Comparison of ENCODE assay signal across 27 cellular contexts in genomic region chr6:147378819-147379218, GRCh38.
"Had no signal": no experiment of that assay in that cellular context is flagged by ENCODE, and none has a peak within 500 bp of the region (broad histone marks: within the 10 kb centered on the region; RNA-seq: fewer than 3 reads in every experiment).

No MANE protein-coding gene starts in this region.

- H3K4me1 ChIP-seq: neural progenitor cell, parathyroid adenoma, psoas muscle, right lobe of liver, sigmoid colon, stomach, thyroid gland, tibial nerve, upper lobe of left lung, vagina had no signal

- H3K79me2 ChIP-seq: parathyroid adenoma had no signal

- H3K27me3 ChIP-seq: neural progenitor cell, ovary, right lobe of liver, sigmoid colon, stomach, thyroid gland, tibial nerve, upper lobe of left lung, vagina had no signal

- H3K4me1 Mint-ChIP-seq: nephron, neural progenitor cell had no signal

- H3K27ac Mint-ChIP-seq: nephron; neural progenitor cell; progenitor cell of endocrine pancreas; stimulated activated effector memory CD8-positive, alpha-beta T cell treated with anti-CD3 and anti-CD28 coated beads, Interleukin-12 subunit alpha, Interleukin-12 subunit beta, amount 100 ng/mL, for 72 hours; stimulated activated naive B cell treated with anti-CD40 and anti-IgM and Interleukin-4, amounts not matched to agents 10 μg/mL and 1 μg/mL and 100 μg/mL, for 72 hours; stimulated activated naive CD8-positive, alpha-beta T cell treated with anti-CD3 and anti-CD28 coated beads, Interleukin-15, Interleukin-2, amounts not matched to agents 100 ng/mL and 50 ng/mL, for 24 hours had no signal

- H3K9me3 Mint-ChIP-seq: stimulated activated effector memory CD8-positive, alpha-beta T cell treated with anti-CD3 and anti-CD28 coated beads, Interleukin-12 subunit alpha, Interleukin-12 subunit beta, amount 100 ng/mL, for 72 hours had no signal

- H3K36me3 ChIP-seq: ovary had no signal

- DNase-seq: occipital lobe; ovary; posterior cingulate gyrus; psoas muscle; right cardiac atrium; right lobe of liver; sigmoid colon; small intestine; stimulated activated CD4-positive, alpha-beta T cell treated with anti-CD3 and anti-CD28 coated beads, Interleukin-15, amount 100 ng/mL, for 24 hours; stimulated activated CD4-positive, alpha-beta T cell treated with anti-CD3 and anti-CD28 coated beads, Interleukin-2, amount 100 ng/mL, for 24 hours; stimulated activated CD4-positive, alpha-beta T cell treated with anti-CD3 and anti-CD28 coated beads, Interleukin-2, amount 100 ng/mL, for 48 hours; stimulated activated CD4-positive, alpha-beta T cell treated with anti-CD3 and anti-CD28 coated beads, Interleukin-4, amount 100 ng/mL, for 24 hours; stimulated activated naive B cell treated with anti-CD40 and anti-IgM and Interleukin-4, amounts not matched to agents 10 μg/mL and 1 μg/mL and 100 μg/mL, for 72 hours; stimulated activated naive CD4-positive, alpha-beta T cell treated with Interleukin-2 at 50 U/mL for 16 hours; stomach; thyroid gland; trophoblast cell; upper lobe of left lung had no signal

- H2AFZ ChIP-seq: neural progenitor cell, parathyroid adenoma had no signal

- H3K4me3 ChIP-seq: neural progenitor cell, ovary, psoas muscle, right lobe of liver, sigmoid colon, stomach, thoracic aorta, thyroid gland, tibial nerve, upper lobe of left lung, vagina had no signal

- H3K4me3 Mint-ChIP-seq: nephron; neural progenitor cell; stimulated activated effector memory CD8-positive, alpha-beta T cell treated with anti-CD3 and anti-CD28 coated beads, Interleukin-12 subunit alpha, Interleukin-12 subunit beta, amount 100 ng/mL, for 72 hours; stimulated activated naive B cell treated with anti-CD40 and anti-IgM and Interleukin-4, amounts not matched to agents 10 μg/mL and 1 μg/mL and 100 μg/mL, for 72 hours; stimulated activated naive CD8-positive, alpha-beta T cell treated with anti-CD3 and anti-CD28 coated beads, Interleukin-15, Interleukin-2, amounts not matched to agents 100 ng/mL and 50 ng/mL, for 24 hours had no signal

- H3K27ac ChIP-seq: neural progenitor cell, ovary, parathyroid adenoma, psoas muscle, right lobe of liver, sigmoid colon, stomach, thoracic aorta, thyroid gland, tibial nerve, upper lobe of left lung, vagina had no signal

- H3K9me3 ChIP-seq: ovary, psoas muscle, right lobe of liver, stomach, thoracic aorta, thyroid gland, upper lobe of left lung, vagina had no signal

- H3K9ac ChIP-seq: neural progenitor cell, parathyroid adenoma had no signal

- ATAC-seq: psoas muscle; right cardiac atrium; right lobe of liver; stimulated activated effector memory CD8-positive, alpha-beta T cell treated with anti-CD3 and anti-CD28 coated beads, Interleukin-12 subunit alpha, Interleukin-12 subunit beta, amount 100 ng/mL, for 72 hours; stimulated activated naive B cell treated with anti-CD40 and anti-IgM and Interleukin-4, amounts not matched to agents 10 μg/mL and 1 μg/mL and 100 μg/mL, for 72 hours had no signal

- H3K4me2 ChIP-seq: neural progenitor cell had no signal

- H3K27me3 Mint-ChIP-seq: progenitor cell of endocrine pancreas; stimulated activated naive B cell treated with anti-CD40 and anti-IgM and Interleukin-4, amounts not matched to agents 10 μg/mL and 1 μg/mL and 100 μg/mL, for 72 hours; stimulated activated naive CD8-positive, alpha-beta T cell treated with anti-CD3 and anti-CD28 coated beads, Interleukin-15, Interleukin-2, amounts not matched to agents 100 ng/mL and 50 ng/mL, for 24 hours had no signal
